Comparison of ENCODE assay signal across 8 cellular contexts in the genomic region with DNA sequence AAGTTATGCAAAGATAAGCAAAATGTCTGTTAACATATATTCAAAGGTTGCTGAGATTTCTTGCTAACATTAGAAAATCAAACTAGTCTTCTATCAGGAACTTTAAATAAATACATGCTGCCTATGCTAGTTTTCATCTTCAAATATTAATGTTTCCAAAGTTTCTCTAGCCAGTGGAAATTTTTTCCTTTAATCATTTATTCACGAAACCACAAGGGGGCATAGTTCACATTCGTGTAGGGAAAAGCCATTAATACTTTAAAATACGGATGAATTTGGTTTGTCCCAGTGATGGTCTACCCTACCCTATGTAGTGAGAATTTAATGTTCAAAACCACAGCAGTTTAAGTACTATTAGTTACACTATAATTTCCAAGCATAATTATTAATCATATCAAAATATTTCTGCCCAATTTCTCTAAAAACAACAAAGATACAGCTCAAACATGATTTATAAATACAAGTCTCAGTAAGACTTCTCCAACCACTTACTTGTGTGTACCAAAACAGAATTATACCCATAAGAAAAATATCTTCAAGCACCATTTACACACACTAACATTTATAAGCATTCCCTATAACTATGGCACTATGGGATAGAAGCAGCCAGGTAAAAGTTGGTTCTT. TPM values are rescaled to one million over a fixed set of nuclear protein-coding genes. Genes with fewer than 3 reads are reported as not detected.
DNase-seq lines count a peak whose midpoint lies in the region; ATAC-seq, FAIRE-seq and TF ChIP-seq lines count a peak whose summit lies in the region.

No MANE protein-coding gene starts in this region.

- no peaks in the 10 kb centered on the region for H3K9me2 ChIP-seq in MM.1S (replicated peaks; ENCODE audit: insufficient read depth, low read length)

- H3K9me3 ChIP-seq in MM.1S (replicated peaks; ENCODE audit: insufficient read depth, low read length), result no peaks in the 10 kb centered on the region

- H3K4me2 ChIP-seq in MM.1S (ENCODE audit: low read depth, low read length), result no peak overlapping the region

- H3K36me3 ChIP-seq in MM.1S (replicated peaks; ENCODE audit: insufficient read depth, low read length) (no peaks in the 10 kb centered on the region), bronchial epithelial cell (ENCODE audit: control insufficient read depth, insufficient read depth, low read length) (peaks cover 1% of the 10 kb centered on the region)

- H3K36me3 Mint-ChIP-seq in activated T-cell treated with anti-CD3 and anti-CD28 coated beads, Interleukin-2, amount 50 U/mL, for 24 hours (ENCODE audit: low read depth), result peaks cover 32% of the 10 kb centered on the region

- no peaks in the 10 kb centered on the region for H4K20me1 ChIP-seq in MM.1S (ENCODE audit: insufficient read depth, low read length)

- H2AFZ ChIP-seq in MM.1S (ENCODE audit: low read length), result no peak overlapping the region

- peak; percentile 25; the same call in 1 of the 2 replicates for TF ChIP-seq CTCF in MM.1S (IDR thresholded peaks at IDR 0.05; ENCODE audit: low read length)
- TF ChIP-seq CTCF in bronchial epithelial cell (IDR thresholded peaks at IDR 0.05; ENCODE audit: insufficient read depth, low read length, severe bottlenecking), result peak; percentile 30

- no peaks in the 10 kb centered on the region for H3F3A ChIP-seq in MM.1S (ENCODE audit: insufficient read depth, low read length)

- H3K27me3 ChIP-seq in MM.1S (replicated peaks; ENCODE audit: insufficient read depth, low read length) (no peaks in the 10 kb centered on the region), bronchial epithelial cell (ENCODE audit: control insufficient read depth, insufficient read depth, low read length) (no peaks in the 10 kb centered on the region)

- FAIRE-seq in bronchial epithelial cell (lab: Jason Lieb, UNC), result no peak

- no peaks in the 10 kb centered on the region for H3K4me1 ChIP-seq in MM.1S (ENCODE audit: low read length)

- no peak overlapping the region for H3K27ac Mint-ChIP-seq in activated T-cell treated with anti-CD3 and anti-CD28 coated beads, Interleukin-2, amount 50 U/mL, for 24 hours

- no peaks in the 10 kb centered on the region for H3K9me3 Mint-ChIP-seq in activated T-cell treated with anti-CD3 and anti-CD28 coated beads, Interleukin-2, amount 50 U/mL, for 24 hours

- no peaks in the 10 kb centered on the region for H3K79me2 ChIP-seq in MM.1S (ENCODE audit: low read length)

- DNase-seq in EL, result peak; percentile 33
- no peak for DNase-seq in MM.1S
- peak; percentile 30 for DNase-seq in bronchial epithelial cell (ENCODE audit: low read depth)
- DNase-seq in myocyte (ENCODE audit: low read depth), result peak; percentile 48
- DNase-seq in activated T-cell treated with anti-CD3 and anti-CD28 coated beads, Interleukin-2, amount 50 U/mL, for 24 hours, result no peak
- DNase-seq in stimulated activated CD4-positive, alpha-beta T cell treated with anti-CD3 and anti-CD28 coated beads, Interleukin-12 subunit alpha, Interleukin-12 subunit beta, amount 100 ng/mL, for 4 hours, result no peak

- H3K4me1 Mint-ChIP-seq in activated T-cell treated with anti-CD3 and anti-CD28 coated beads, Interleukin-2, amount 50 U/mL, for 24 hours (ENCODE audit: low read depth), result no peaks in the 10 kb centered on the region

- ATAC-seq in GM21515 (IDR thresholded peaks at IDR 0.05; ENCODE audit: unreplicated experiment) (no peak), GM21367 (IDR thresholded peaks at IDR 0.05; ENCODE audit: unreplicated experiment) (no peak)

- H3K4me3 Mint-ChIP-seq in activated T-cell treated with anti-CD3 and anti-CD28 coated beads, Interleukin-2, amount 50 U/mL, for 24 hours, result no peak overlapping the region

- H3K9ac ChIP-seq in MM.1S (ENCODE audit: low read length), result no peak overlapping the region

- no peaks in the 10 kb centered on the region for H3K27me3 Mint-ChIP-seq in activated T-cell treated with anti-CD3 and anti-CD28 coated beads, Interleukin-2, amount 50 U/mL, for 24 hours

- H3K4me3 ChIP-seq in MM.1S (ENCODE audit: low read length) (no peak overlapping the region), bronchial epithelial cell (ENCODE audit: low read depth, low read length) (no peak overlapping the region)

- H3K27ac ChIP-seq in MM.1S (ENCODE audit: low read length), result no peak overlapping the region

RNA-seq across cellular contexts. Expression of gene NUFIP1, which starts 16.2 kb away (rescaled TPM):
- total RNA-seq in bronchial epithelial cell, result 2.6 and 3.2 TPM in 2 replicates
- total RNA-seq in myocyte, result 4.5 and 5.6 TPM in 2 replicates
- 3.4 TPM for polyA plus RNA-seq in myocyte (2012)

RNA-seq across cellular contexts. Expression of gene GPALPP1, which starts 16.3 kb away (rescaled TPM):
- total RNA-seq in bronchial epithelial cell, result 16.1 and 23.7 TPM in 2 replicates
- 27.5 and 30.7 TPM in 2 replicates for total RNA-seq in myocyte
- 13.8 TPM for polyA plus RNA-seq in myocyte (2012)

Comparison
In these comparisons a context has a peak if more than half of its experiments do, and no peak if none do; other contexts are left out.
1. DNase-seq: peak in EL (single experiment), bronchial epithelial cell (single experiment) and myocyte (single experiment); none in MM.1S (single experiment), activated T-cell treated with anti-CD3 and anti-CD28 coated beads, Interleukin-2, amount 50 U/mL, for 24 hours (single experiment) and stimulated activated CD4-positive, alpha-beta T cell treated with anti-CD3 and anti-CD28 coated beads, Interleukin-12 subunit alpha, Interleukin-12 subunit beta, amount 100 ng/mL, for 4 hours (single experiment).